ENCODE assay signal across 18 cellular contexts in the genomic region with DNA sequence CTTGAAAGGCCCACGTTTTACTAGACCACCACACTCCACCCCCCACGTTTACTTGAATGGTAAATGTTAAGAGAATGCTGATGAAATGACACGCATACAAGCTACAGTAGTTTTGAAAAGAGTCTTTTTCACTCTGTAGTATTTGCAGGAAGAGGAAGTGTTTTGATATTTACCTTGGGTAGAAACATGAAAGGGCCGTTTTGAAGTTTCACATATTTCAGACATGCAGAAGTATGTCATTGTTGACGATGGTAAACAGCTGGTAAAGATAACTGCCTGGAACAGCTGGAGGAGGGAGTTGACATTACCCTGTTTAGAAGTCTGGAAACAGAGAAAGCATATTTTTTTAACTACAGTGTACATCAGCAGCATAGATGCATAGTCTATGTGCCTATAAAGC.
DNase-seq lines count a peak whose midpoint lies in the region; ATAC-seq and TF ChIP-seq lines count a peak whose summit lies in the region.
"Had no signal": no experiment of that assay in that cellular context is flagged by ENCODE, and none has a peak within 500 bp of the region (broad histone marks: within the 10 kb centered on the region; RNA-seq: fewer than 3 reads in every experiment).

No MANE protein-coding gene starts in this region.

- no peak for ATAC-seq in GM23338
- ATAC-seq in mucosa of descending colon, result peak; percentile 47
- ATAC-seq in GM21723 (IDR thresholded peaks at IDR 0.05; ENCODE audit: unreplicated experiment), result no peak

- H2AFZ ChIP-seq in GM23338, result no peak overlapping the region

- intact Hi-C loops in mucosa of descending colon (cut with DNase I, micrococcal nuclease), result no loop called here

- no peaks in the 10 kb centered on the region for H4K20me1 ChIP-seq in GM23338 (replicated peaks; ENCODE audit: insufficient read depth)

- peak; percentile 86 for DNase-seq in DMS53 treated with DMSO at 0.1 percent for 48 hours (lab: John Stamatoyannopoulos, UW; ENCODE audit: unreplicated experiment)
- DNase-seq in GM23338 (ENCODE audit: low spot score), result peak; percentile 13
- DNase-seq in NCI-H69 (lab: John Stamatoyannopoulos, UW), result peak; percentile 40
- DNase-seq in mucosa of descending colon, result no peak
- no peak for DNase-seq in HUDEP-2 (lab: John Stamatoyannopoulos, UW; ENCODE audit: unreplicated experiment in 76 of 76)
- no peak for DNase-seq in right atrium auricular region (ENCODE audit: low spot score)
- DNase-seq: ACHN; C1 segment of cervical spinal cord; CD8-positive, alpha-beta memory T cell; GF-D8; HFFc6; Kasumi-1; NCI-H187 treated with DMSO at 0.1 percent for 48 hours; NCI-H226; NCI-H524 had no signal

- H3K9me3 ChIP-seq in mucosa of descending colon (no peaks in the 10 kb centered on the region), right atrium auricular region (no peaks in the 10 kb centered on the region)

- H3K9me3 Mint-ChIP-seq in GM23338, result no peaks in the 10 kb centered on the region

- H3F3A ChIP-seq in GM23338 (replicated peaks; ENCODE audit: low read depth), result no peaks in the 10 kb centered on the region

- no peak for TF ChIP-seq CTCF in GM23338 (conservative IDR thresholded peaks at IDR 0.05; ENCODE audit: low read depth in 2 of 2)
- TF ChIP-seq CTCF in mucosa of descending colon (IDR thresholded peaks at IDR 0.05), result no peak
- no peak for TF ChIP-seq CTCF in right atrium auricular region (IDR thresholded peaks at IDR 0.05)

- H3K4me1 ChIP-seq in GM23338 (ENCODE audit: insufficient read depth) (peaks cover 24% of the 10 kb centered on the region), mucosa of descending colon (ENCODE audit: low read depth) (no peaks in the 10 kb centered on the region), right atrium auricular region (no peaks in the 10 kb centered on the region)

- peak overlapping the region; percentile 17 for H3K4me2 ChIP-seq in GM23338

- H3K9me2 ChIP-seq in GM23338 (ENCODE audit: insufficient read depth), result no peaks in the 10 kb centered on the region

- 0 out of 2 replicates have a peak overlapping the region, but pooled peaks have one; percentile 49 for H3K27ac Mint-ChIP-seq in GM23338
- H3K27ac Mint-ChIP-seq: CD8-positive, alpha-beta memory T cell; HFFc6; IgD-negative memory B cell had no signal

- H3K27ac ChIP-seq in GM23338 (ENCODE audit: low read depth), result no peak overlapping the region
- no peak overlapping the region for H3K27ac ChIP-seq in right atrium auricular region
- H3K27ac ChIP-seq: SK-N-MC had no signal

- no peaks in the 10 kb centered on the region for H3K36me3 Mint-ChIP-seq in GM23338 (ENCODE audit: low read depth)
- H3K36me3 Mint-ChIP-seq: CD8-positive, alpha-beta memory T cell had no signal

- H3K27me3 ChIP-seq in GM23338 (ENCODE audit: insufficient read depth) (no peaks in the 10 kb centered on the region), right atrium auricular region (no peaks in the 10 kb centered on the region)

- no peak overlapping the region for H3K4me3 ChIP-seq in GM23338
- H3K4me3 ChIP-seq in mucosa of descending colon, result no peak overlapping the region
- no peak overlapping the region for H3K4me3 ChIP-seq in right atrium auricular region
- H3K4me3 ChIP-seq: SK-N-MC had no signal

- H3K36me3 ChIP-seq in GM23338 (ENCODE audit: insufficient read depth) (no peaks in the 10 kb centered on the region), mucosa of descending colon (ENCODE audit: low read depth) (no peaks in the 10 kb centered on the region), right atrium auricular region (no peaks in the 10 kb centered on the region)

- no peaks in the 10 kb centered on the region for H3K79me2 ChIP-seq in GM23338 (replicated peaks; ENCODE audit: insufficient read depth)

- no peaks in the 10 kb centered on the region for H3K27me3 Mint-ChIP-seq in GM23338 (ENCODE audit: insufficient read depth, low read depth, poor library complexity)
- H3K27me3 Mint-ChIP-seq: CD8-positive, alpha-beta memory T cell; IgD-negative memory B cell had no signal

- H3K4me1 Mint-ChIP-seq in GM23338, result peaks cover 22% of the 10 kb centered on the region
- H3K4me1 Mint-ChIP-seq: CD8-positive, alpha-beta memory T cell; IgD-negative memory B cell had no signal

- no peak overlapping the region for H3K4me3 Mint-ChIP-seq in GM23338
- H3K4me3 Mint-ChIP-seq: CD8-positive, alpha-beta memory T cell; HFFc6; IgD-negative memory B cell had no signal

TF ChIP-seq in GM23338, 12 proteins besides CTCF, POLR2A, EP300 and RAD21:
- TF ChIP-seq EZH2 (IDR thresholded peaks at IDR 0.05; ENCODE audit: low read depth, unreplicated experiment), result no peak

Comparison
In these comparisons a context has a peak if more than half of its experiments do, and no peak if none do; other contexts are left out.
1. DNase-seq: peak in DMS53 treated with DMSO at 0.1 percent for 48 hours (single experiment), GM23338 (single experiment) and NCI-H69 (single experiment); none in mucosa of descending colon (0 of 3), HUDEP-2 (0 of 76) and right atrium auricular region (single experiment).